Comparison of ENCODE assay signal across 12 cellular contexts in the genomic region with DNA sequence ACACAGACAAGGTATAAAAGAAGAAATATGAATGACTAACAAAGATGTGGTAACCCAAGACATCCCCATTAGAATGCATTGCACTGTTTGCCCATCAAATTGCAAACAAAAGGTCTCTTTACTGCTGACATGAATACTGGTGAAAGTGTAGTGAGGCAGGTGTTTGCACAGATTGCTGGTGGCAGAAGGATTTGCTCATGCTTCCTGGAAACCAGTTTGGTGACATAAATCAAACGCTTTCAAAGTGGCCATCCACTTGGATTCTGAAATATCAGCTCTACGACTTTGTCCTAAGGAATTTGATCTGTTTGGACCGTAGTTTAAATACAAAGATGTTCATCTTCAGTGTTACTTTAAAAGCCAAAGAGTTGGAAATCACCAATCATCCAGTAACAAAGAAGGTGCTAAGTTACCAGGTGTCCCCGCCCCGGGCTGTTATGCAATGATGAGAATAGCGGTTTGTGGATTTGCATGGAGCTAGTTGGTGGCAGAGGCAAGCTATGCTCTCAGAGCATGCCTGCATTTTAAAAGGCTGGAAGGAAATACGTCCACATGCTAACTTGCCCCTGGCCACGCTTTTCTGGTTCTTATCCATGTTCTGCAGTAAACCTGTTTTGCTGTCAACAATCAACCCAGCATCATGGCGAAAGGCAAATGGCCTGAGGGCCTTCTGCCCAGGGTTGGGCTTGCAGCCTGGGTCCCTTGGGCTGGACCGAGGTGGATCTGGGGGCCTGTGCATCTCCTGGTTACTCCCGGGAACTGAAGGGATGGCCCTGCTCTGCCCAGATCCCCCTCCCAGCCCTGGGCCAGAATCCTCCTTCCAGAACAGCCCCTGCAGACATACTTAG. TPM values are rescaled to one million over a fixed set of nuclear protein-coding genes. Genes with fewer than 3 reads are reported as not detected.
A peak's percentile ranks its signal among the peaks of the same experiment; 100 is the strongest.
DNase-seq lines count a peak whose midpoint lies in the region; ATAC-seq and TF ChIP-seq lines count a peak whose summit lies in the region.
"Had no signal": no experiment of that assay in that cellular context is flagged by ENCODE, and none has a peak within 500 bp of the region (broad histone marks: within the 10 kb centered on the region; RNA-seq: fewer than 3 reads in every experiment).

No MANE protein-coding gene starts in this region.

- no peaks in the 10 kb centered on the region for H3K36me3 ChIP-seq in PC-3 (ENCODE audit: low read depth, low read length)
- H3K36me3 ChIP-seq in brain microvascular endothelial cell (replicated peaks) = no peaks in the 10 kb centered on the region

- CTCF ChIA-PET in PC-3 (lab: Charles Lee) = interaction anchor here (0.6 to 1.0 kb wide), 2 partner anchors 97 to 139 kb away, joined by 4 to 5 read pairs; no protein-coding TSS in a partner anchor

- ATAC-seq in PC-3 (peak; percentile 89), memory B cell (ENCODE audit: low read depth) (peak; percentile 73)
- ATAC-seq: sciatic nerve; stimulated activated naive CD8-positive, alpha-beta T cell treated with anti-CD3 and anti-CD28 coated beads, Interleukin-15, Interleukin-2, amounts not matched to agents 100 U/mL and 50 U/mL, for 24 hours had no signal

- no peaks in the 10 kb centered on the region for H4K20me1 ChIP-seq in PC-3 (ENCODE audit: low read length)

- peak overlapping the region; percentile 63 for H3K4me2 ChIP-seq in PC-3 (ENCODE audit: low read length)

- H3K9me3 ChIP-seq in PC-3 (ENCODE audit: low read length) = no peaks in the 10 kb centered on the region

- H3K79me2 ChIP-seq in PC-3 (ENCODE audit: low read length) = no peaks in the 10 kb centered on the region

- peaks cover 38% of the 10 kb centered on the region for H3K27me3 Mint-ChIP-seq in memory B cell
- H3K27me3 Mint-ChIP-seq in immature natural killer cell (ENCODE audit: low read depth in 3 of 3) = peaks cover 4 to 37% (median 14%) of the 10 kb centered on the region in 3 donors

- no peaks in the 10 kb centered on the region for H3K36me3 Mint-ChIP-seq in memory B cell
- no peaks in the 10 kb centered on the region for H3K36me3 Mint-ChIP-seq in immature natural killer cell

- in situ Hi-C loops in brain microvascular endothelial cell (cut with HindIII; ENCODE audit: low pct_ligation_motif_present, low sequenced_read_pairs) = no loop called here

- H3F3A ChIP-seq in PC-3 (ENCODE audit: low read length, unreplicated experiment) = no peaks in the 10 kb centered on the region

- peaks cover 44% of the 10 kb centered on the region for H3K4me1 ChIP-seq in PC-3 (ENCODE audit: insufficient read depth, low read length)

- H3K9me2 ChIP-seq in PC-3 (replicated peaks; ENCODE audit: low read length) = no peaks in the 10 kb centered on the region

- DNase-seq in GM19240 (ENCODE audit: insufficient read length, low spot score) (peak; percentile 39), NCI-H1092 treated with DMSO at 0.1 percent for 48 hours (lab: John Stamatoyannopoulos, UW) (peak; percentile 97), PC-3 (peak; percentile 95), memory B cell (ENCODE audit: low spot score in 2 of 2) (peak in 1 of 2 donors; percentile 19), dedifferentiated amniotic fluid mesenchymal stem cell (ENCODE audit: extremely low spot score) (no peak), brain microvascular endothelial cell (no peak), cerebellum (ENCODE audit: low spot score) (no peak), immature natural killer cell (no peak)
- DNase-seq: activated CD8-positive, alpha-beta memory T cell treated with anti-CD3 and anti-CD28 coated beads, Interleukin-2, amount 50 U/mL, for 48 hours; stimulated activated naive CD8-positive, alpha-beta T cell treated with anti-CD3 and anti-CD28 coated beads, Interleukin-15, Interleukin-2, amounts not matched to agents 100 U/mL and 50 U/mL, for 24 hours had no signal

- H2AFZ ChIP-seq in PC-3 (ENCODE audit: low read length) = peak overlapping the region; percentile 5; the same call in 1 of the 2 replicates

- peak overlapping the region; percentile 54 for H3K9ac ChIP-seq in PC-3 (ENCODE audit: low read length)

- TF ChIP-seq CTCF in PC-3 (conservative IDR thresholded peaks at IDR 0.05; ENCODE audit: low read depth, low read length) (no peak), brain microvascular endothelial cell (IDR thresholded peaks at IDR 0.05; ENCODE audit: low read depth, low read length, missing control alignments) (no peak)

- POLR2A ChIA-PET in PC-3 (lab: Charles Lee; ENCODE audit: unreplicated experiment) = no interaction called here

- H3K9me3 Mint-ChIP-seq in memory B cell (no peaks in the 10 kb centered on the region), immature natural killer cell (peaks cover 0 to 2% (median 0%) of the 10 kb centered on the region in 6 donors)

- intact Hi-C loops in PC-3 (cut with micrococcal nuclease) = no loop called here

- no TSS peak for BruUV-seq in PC-3 (replicated peaks; lab: Mats Ljungman, UMichigan)

- no peaks in the 10 kb centered on the region for H3K27me3 ChIP-seq in PC-3 (ENCODE audit: low read length)
- peaks cover 8% of the 10 kb centered on the region for H3K27me3 ChIP-seq in brain microvascular endothelial cell (replicated peaks)

- H3K27ac ChIP-seq in PC-3 (ENCODE audit: low read length) = peak overlapping the region; percentile 92
- H3K27ac ChIP-seq in brain microvascular endothelial cell = no peak overlapping the region
- H3K27ac ChIP-seq: dorsolateral prefrontal cortex had no signal

- H3K4me1 Mint-ChIP-seq in memory B cell = peaks cover 33% of the 10 kb centered on the region
- H3K4me1 Mint-ChIP-seq in immature natural killer cell = peaks cover 12 to 15% of the 10 kb centered on the region in 2 donors

- H3K4me3 Mint-ChIP-seq in memory B cell (no peak overlapping the region), immature natural killer cell (no peak overlapping the region)

- H3K4me3 ChIP-seq in PC-3 (ENCODE audit: low read length) = peak overlapping the region; percentile 8; the same call in 1 of the 2 replicates
- H3K4me3 ChIP-seq in brain microvascular endothelial cell (ENCODE audit: low read depth, low read length) = no peak overlapping the region
- H3K4me3 ChIP-seq: dorsolateral prefrontal cortex had no signal

- H3K27ac Mint-ChIP-seq in memory B cell = no peak overlapping the region
- H3K27ac Mint-ChIP-seq in immature natural killer cell = no peak overlapping the region

RNA-seq across cellular contexts. Expression of gene UMODL1, which starts 49.2 kb away (rescaled TPM):
- total RNA-seq in PC-3 (2014; rRNA removed) (0.58 TPM in 1 of 2 replicates, not detected in the other), cerebellum (0.09 TPM)
- polyA plus RNA-seq in immature natural killer cell = not detected
- total RNA-seq: sciatic nerve had no signal

Comparison
In these comparisons a context has a peak if more than half of its experiments do, and no peak if none do; other contexts are left out.
1. DNase-seq: peak in GM19240 (single experiment), NCI-H1092 treated with DMSO at 0.1 percent for 48 hours (single experiment) and PC-3 (single experiment); none in dedifferentiated amniotic fluid mesenchymal stem cell (single experiment), brain microvascular endothelial cell (single experiment), cerebellum (single experiment) and immature natural killer cell (0 of 3).